8 cellular contexts compared by ENCODE assay signal in genomic region chr7:108454674-108455523, GRCh38. TPM values are rescaled to one million over a fixed set of nuclear protein-coding genes. Genes with fewer than 3 reads are reported as not detected.
DNase-seq lines count a peak whose midpoint lies in the region; ATAC-seq, FAIRE-seq and TF ChIP-seq lines count a peak whose summit lies in the region.

No MANE protein-coding gene starts in this region.

- H3K4me3 ChIP-seq in SJCRH30 (peak overlapping the region; percentile 75), coronary artery (peak overlapping the region; percentile 77), HepG2 (replicated peaks in 1 of 3; ENCODE audit: insufficient read depth in 1 of 3, low read depth in 2 of 3, low read length in 3 of 3) (peak overlapping the region; percentile 9 to 57 (median 26); a peak in 3 of 6 replicates), stomach (peak overlapping the region; percentile 45 to 75 (median 62))

- POLR2A ChIA-PET in HEK293T (lab: Yijun Ruan, JAX): interaction anchor here (1.0 kb wide), 1 partner anchor 71 kb away, joined by 3 read pairs; the partner anchor contains the start of gene PNPLA8
- POLR2A ChIA-PET in HepG2 (lab: Yijun Ruan, JAX): no interaction called here

- no peak for TF ChIP-seq POLR2A in HepG2 (IDR thresholded peaks at IDR 0.05; ENCODE audit: insufficient read depth in 1 of 2, low read depth in 2 of 2, low read length in 2 of 2)
- TF ChIP-seq POLR2A in stomach (IDR thresholded peaks at IDR 0.05): no peak

- H2AFZ ChIP-seq in HepG2 (ENCODE audit: low read length): no peak overlapping the region

- no peak for TF ChIP-seq CTCF in coronary artery (IDR thresholded peaks at IDR 0.05)
- no peak for TF ChIP-seq CTCF in HepG2 (CRISPR knock-in tag; IDR thresholded peaks at IDR 0.05)
- no peak for TF ChIP-seq CTCF in stomach (IDR thresholded peaks at IDR 0.05)

- H3K36me3 ChIP-seq in SJCRH30 (no peaks in the 10 kb centered on the region), HepG2 (replicated peaks in 1 of 2; ENCODE audit: control insufficient read depth in 1 of 2, insufficient read depth in 2 of 2, low read length in 2 of 2) (no peaks in the 10 kb centered on the region), stomach (no peaks in the 10 kb centered on the region)

- H3K9ac ChIP-seq in HepG2 (ENCODE audit: insufficient read depth, low read depth, low read length): no peak overlapping the region

- H3K9me3 ChIP-seq in SJCRH30 (replicated peaks) (no peaks in the 10 kb centered on the region), HepG2 (ENCODE audit: low read length) (no peaks in the 10 kb centered on the region), stomach (no peaks in the 10 kb centered on the region)

- WGBS in HepG2 (ENCODE audit: low lambda C conversion rate): 6% methylated on average over 20 of the region's 69 CpGs
- WGBS in stomach, 5 donors: 1 to 2% (median 1%) methylated on average over 10 to 69 of the region's 69 CpGs

- in situ Hi-C loops in HepG2 (cut with HindIII; ENCODE audit: extremely low pct_ligation_motif_present, low pct_unique_long_range_greater_than_20kb): loop anchor here (10.0 kb wide), 1 partner anchor 280 kb away; no protein-coding TSS in a partner anchor

- H3K79me2 ChIP-seq in HepG2 (ENCODE audit: insufficient read depth, low read length): no peaks in the 10 kb centered on the region

- no peak for TF ChIP-seq EP300 in HepG2 (IDR thresholded peaks at IDR 0.05; ENCODE audit: low read depth in 2 of 2, low read length in 2 of 2)
- no peak for TF ChIP-seq EP300 in HepG2 (CRISPR knock-in tag; IDR thresholded peaks at IDR 0.05; ENCODE audit: borderline replicate concordance)
- no peak for TF ChIP-seq EP300 in stomach (IDR thresholded peaks at IDR 0.05)

- CTCF ChIA-PET in HEK293T (lab: Yijun Ruan, JAX): interaction anchor here (0.7 to 0.9 kb wide), 2 partner anchors 14 to 251 kb away, joined by 3 to 4 read pairs; no protein-coding TSS in a partner anchor
- CTCF ChIA-PET in HepG2 (lab: Yijun Ruan, JAX; ENCODE audit: low intra/inter-chr PET ratio, low total read pairs): no interaction called here

- no peak for TF ChIP-seq RAD21 in HepG2 (CRISPR knock-in tag; IDR thresholded peaks at IDR 0.05)

- DNase-seq in C1 segment of cervical spinal cord (lab: John Stamatoyannopoulos, UW): peak in 9 of 14 donors; percentile 18 to 66 (median 33)
- DNase-seq in HEK293T (ENCODE audit: extremely low spot score): peak; percentile 47
- peak; percentile 75 to 86 for DNase-seq in SJCRH30
- no peak for DNase-seq in coronary artery (ENCODE audit: low spot score)
- DNase-seq in HepG2 (ENCODE audit: low spot score): no peak
- no peak for DNase-seq in stomach
- no peak for DNase-seq in activated gamma-delta T cell treated with Interleukin-2 at 50 U/mL for 16 hours
- DNase-seq in NOMO-1 treated with DMSO at 0.1 percent for 48 hours (lab: John Stamatoyannopoulos, UW; ENCODE audit: unreplicated experiment): no peak

- intact Hi-C loops in HepG2 (cut with micrococcal nuclease; ENCODE audit: unreplicated experiment) (no loop called here), stomach (cut with DNase I; ENCODE audit: low total_unique reads) (loop anchor here (10.0 kb wide), 1 partner anchor 270 kb away; no protein-coding TSS in a partner anchor)

- ATAC-seq in HepG2: peak; percentile 53

- no peaks in the 10 kb centered on the region for H3K27me3 ChIP-seq in SJCRH30
- peaks cover 6 to 43% of the 10 kb centered on the region in 2 experiments; a peak in 4 of 5 replicates for H3K27me3 ChIP-seq in HepG2 (ENCODE audit: control insufficient read depth in 1 of 2, insufficient read depth in 2 of 2, low read length in 2 of 2)
- peaks cover 9 to 85% (median 24%) of the 10 kb centered on the region in 3 donors for H3K27me3 ChIP-seq in stomach

- no peaks in the 10 kb centered on the region for H4K20me1 ChIP-seq in HepG2 (ENCODE audit: insufficient read depth, low read length)

- peak overlapping the region; percentile 61 for H3K4me2 ChIP-seq in HepG2 (ENCODE audit: low read depth, low read length)

- H3K27ac ChIP-seq in SJCRH30 (peak overlapping the region; percentile 45), coronary artery (no peak overlapping the region), HepG2 (ENCODE audit: extremely low read length, insufficient read depth, low read length) (no peak overlapping the region), stomach (no peak overlapping the region)

- no peak for FAIRE-seq in HepG2 (lab: Jason Lieb, UNC)

- no TSS peak for BruUV-seq in HepG2 (replicated peaks; lab: Mats Ljungman, UMichigan)

- H3K4me1 ChIP-seq in SJCRH30 (no peaks in the 10 kb centered on the region; the same call in 1 of the 2 replicates), HepG2 (ENCODE audit: insufficient read depth, low read length) (no peaks in the 10 kb centered on the region), stomach (peaks cover 22 to 31% (median 31%) of the 10 kb centered on the region in 4 donors)

TF ChIP-seq in HEK293T, 16 proteins besides CTCF, POLR2A, EP300 and RAD21:
- TF ChIP-seq ARNT (IDR thresholded peaks at IDR 0.05) (no peak), SP1 (IDR thresholded peaks at IDR 0.05) (no peak), NFRKB (IDR thresholded peaks at IDR 0.05) (no peak), TARDBP (IDR thresholded peaks at IDR 0.05) (no peak), ZNF384 (IDR thresholded peaks at IDR 0.05) (no peak), ELF4 (IDR thresholded peaks at IDR 0.05) (no peak), SUZ12 (IDR thresholded peaks at IDR 0.05) (no peak), FOXA1 (IDR thresholded peaks at IDR 0.05) (no peak), HDGF (IDR thresholded peaks at IDR 0.05; ENCODE audit: borderline replicate concordance) (no peak), FOXM1 (IDR thresholded peaks at IDR 0.05; ENCODE audit: borderline replicate concordance) (no peak), BHLHE40 (IDR thresholded peaks at IDR 0.05; ENCODE audit: borderline replicate concordance) (no peak), FOXK2 (IDR thresholded peaks at IDR 0.05) (no peak), L3MBTL2 (conservative IDR thresholded peaks at IDR 0.05) (no peak)

TF ChIP-seq in HepG2, 621 proteins besides CTCF, POLR2A, EP300 and RAD21 (continues in another document):
- TF ChIP-seq MTF2 (CRISPR knock-in tag; IDR thresholded peaks at IDR 0.05; ENCODE audit: borderline replicate concordance): peak; percentile 65; the same call in 1 of the 2 replicates
- TF ChIP-seq REL (CRISPR knock-in tag; conservative IDR thresholded peaks at IDR 0.05): no peak
- TF ChIP-seq ARNT2 (CRISPR knock-in tag; IDR thresholded peaks at IDR 0.05; ENCODE audit: low read depth): 0 out of 2 replicates have a peak, but pooled peaks have one; percentile 34
- no peak for TF ChIP-seq KAT8 (CRISPR knock-in tag; IDR thresholded peaks at IDR 0.05)
- TF ChIP-seq SRF (IDR thresholded peaks at IDR 0.05; ENCODE audit: low read depth, low read length): no peak
- TF ChIP-seq ZBTB1 (CRISPR knock-in tag; IDR thresholded peaks at IDR 0.05; ENCODE audit: borderline replicate concordance): no peak
- TF ChIP-seq U2AF2 (IDR thresholded peaks at IDR 0.05; ENCODE audit: low read depth, low read length): no peak
- TF ChIP-seq RXRA (CRISPR knock-in tag; IDR thresholded peaks at IDR 0.05): 0 out of 2 replicates have a peak, but pooled peaks have one; percentile 19
- TF ChIP-seq KDM5B (CRISPR knock-in tag; IDR thresholded peaks at IDR 0.05; ENCODE audit: borderline replicate concordance): no peak
- no peak for TF ChIP-seq HMGA1 (CRISPR knock-in tag; conservative IDR thresholded peaks at IDR 0.05)
- TF ChIP-seq ZNF564 (CRISPR knock-in tag; IDR thresholded peaks at IDR 0.05): no peak
- TF ChIP-seq ZFP91 (CRISPR knock-in tag; IDR thresholded peaks at IDR 0.05; ENCODE audit: borderline replicate concordance): 0 out of 2 replicates have a peak, but pooled peaks have one; percentile 22
- TF ChIP-seq ZNF235 (CRISPR knock-in tag; IDR thresholded peaks at IDR 0.05; ENCODE audit: borderline replicate concordance): no peak

RNA-seq across cellular contexts. Expression of gene NRCAM, which starts 1.3 kb away (rescaled TPM):
- 28.5 and 30.8 TPM in 2 replicates for total RNA-seq in SJCRH30 (2014; rRNA removed; shearing (Covaris generic))
- total RNA-seq in HepG2 (2016; rRNA removed; fragmentation: Illumina TruSeq; extraction: Trizol) (0.31 and 0.39 TPM in 2 replicates), stomach (1 to 10 TPM; 1.7 to 9.4 (median 6.8) TPM)
- total RNA-seq in HepG2 (2016; cell fraction: cytosol; rRNA removed; fragmentation: Illumina TruSeq; extraction: Trizol; ENCODE audit: low read depth): 0.18 TPM in 1 of 2 replicates, not detected in the other
- 0.35 and 0.61 TPM in 2 replicates for total RNA-seq in HepG2 (2016; cell fraction: insoluble cytoplasmic fraction; rRNA removed; fragmentation: Illumina TruSeq; extraction: Trizol)
- 0.07 and 0.15 TPM in 2 replicates for total RNA-seq in HepG2 (2016; cell fraction: membrane; rRNA removed; fragmentation: Illumina TruSeq; extraction: Trizol)
- 0.91 and 1.6 TPM in 2 replicates for total RNA-seq in HepG2 (2016; cell fraction: nucleus; rRNA removed; fragmentation: Illumina TruSeq; extraction: Trizol)
- polyA plus RNA-seq in HepG2 (2011; rRNA removed) (0.31 and 0.33 TPM in 2 replicates), stomach (1 to 10 TPM; 1.2 to 2.3 (median 1.6) TPM)
- 0.11 and 0.21 TPM in 2 replicates for polyA plus RNA-seq in HepG2 (2011; cell fraction: cytosol; rRNA removed)
- 0.10 and 0.16 TPM in 2 replicates for polyA plus RNA-seq in HepG2 (2011; cell fraction: nucleus; rRNA removed)
- polyA plus RNA-seq in HepG2 (2012): 0.15 and 0.24 TPM in 2 replicates
- 0.02 TPM in 1 of 2 replicates, not detected in the other for polyA plus RNA-seq in HepG2 (2016; cell fraction: cytosol; fragmentation: Illumina TruSeq; extraction: Trizol; ENCODE audit: low read depth)
- polyA plus RNA-seq in HepG2 (2016; cell fraction: insoluble cytoplasmic fraction; fragmentation: Illumina TruSeq; extraction: Trizol; ENCODE audit: low read depth): 0.47 and 0.73 TPM in 2 replicates
- polyA plus RNA-seq in HepG2 (2016; cell fraction: membrane; fragmentation: Illumina TruSeq; extraction: Trizol; ENCODE audit: low read depth): 0.07 and 0.08 TPM in 2 replicates
- 1.9 and 2.0 TPM in 2 replicates for polyA plus RNA-seq in HepG2 (2016; cell fraction: nucleus; fragmentation: Illumina TruSeq; extraction: Trizol; ENCODE audit: insufficient read depth, low read depth)
- polyA minus RNA-seq in HepG2 (2011; rRNA and poly(A)+ RNA removed; ENCODE audit: low replicate concordance): 0.42 and 0.90 TPM in 2 replicates
- polyA minus RNA-seq in HepG2 (2011; cell fraction: cytosol; rRNA and poly(A)+ RNA removed): 0.26 and 0.89 TPM in 2 replicates
- polyA minus RNA-seq in HepG2 (2011; cell fraction: nucleus; rRNA and poly(A)+ RNA removed): 0.75 and 1.3 TPM in 2 replicates

Comparison
In these comparisons a context has a peak if more than half of its experiments do, and no peak if none do; other contexts are left out.
1. DNase-seq: peak in C1 segment of cervical spinal cord (9 of 14), HEK293T (single experiment) and SJCRH30 (2 of 2); none in coronary artery (single experiment), HepG2 (single experiment), stomach (single experiment), activated gamma-delta T cell treated with Interleukin-2 at 50 U/mL for 16 hours (single experiment) and NOMO-1 treated with DMSO at 0.1 percent for 48 hours (single experiment).
2. H3K4me3 ChIP-seq: peak in every context shown above with its lines; median percentile 77 in coronary artery; 75 in SJCRH30; 62 in stomach; 26 in HepG2.